Comparison of ENCODE assay signal across 25 cellular contexts in the genomic region with DNA sequence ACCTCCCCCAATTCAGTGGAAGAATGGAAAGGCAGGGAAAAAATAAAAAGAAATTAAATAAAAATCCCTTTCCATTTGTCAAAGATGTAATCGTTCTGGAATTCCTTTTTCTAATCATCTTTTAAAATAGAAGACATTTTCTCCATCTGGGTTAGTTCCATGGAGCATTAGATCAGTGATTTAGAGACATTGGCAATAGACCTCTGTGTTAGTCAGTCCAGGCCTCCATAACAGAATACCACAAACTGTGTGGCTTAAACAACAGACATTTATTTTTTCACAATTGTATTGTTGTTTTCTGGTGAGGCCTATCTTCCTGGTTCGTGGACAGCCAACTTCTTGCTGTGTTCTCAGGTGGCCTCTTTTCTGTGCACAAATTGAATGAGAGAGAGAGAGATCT.
"Had no signal": no experiment of that assay in that cellular context is flagged by ENCODE, and none has a peak within 500 bp of the region (broad histone marks: within the 10 kb centered on the region; RNA-seq: fewer than 3 reads in every experiment).

No MANE protein-coding gene starts in this region.

- H3K4me3 ChIP-seq: SK-N-MC had no signal

- DNase-seq: activated B cell treated with CpG ODN at 0.5 μM for 24 hours; activated CD4-positive, alpha-beta T cell treated with anti-CD3 and anti-CD28 coated beads for 1 hour; activated CD4-positive, alpha-beta T cell treated with anti-CD3 and anti-CD28 coated beads, Interleukin-2, amount 10 ng/mL, durations not matched to agents 24 days and 14 days; activated CD4-positive, alpha-beta T cell treated with anti-CD3 and anti-CD28 coated beads, Interleukin-2, amount 50 U/mL, for 48 hours; activated CD8-positive, alpha-beta memory T cell treated with anti-CD3 and anti-CD28 coated beads, Interleukin-2, amount 10 ng/mL, durations not matched to agents 7 days and 5 days; activated effector memory CD4-positive, alpha-beta T cell treated with Interleukin-2 at 50 U/mL for 16 hours; activated naive CD4-positive, alpha-beta T cell; activated T-cell treated with anti-CD3 and anti-CD28 coated beads, Interleukin-2, amount 50 U/mL, for 24 hours; amniotic stem cell; KG1; NCI-H1092; NCI-H1417; NCI-H1930; NCI-H2171 treated with DMSO at 0.1 percent for 48 hours; NCI-H226; NCI-H510A treated with DMSO at 0.1 percent for 48 hours; NCI-H69; PC-3; SIG-M5; T-cell; T-helper 2 cell; T1000 had no signal

- H3K27ac ChIP-seq: SK-N-MC had no signal

- FAIRE-seq: astrocyte, TTC549 had no signal

- ATAC-seq: activated CD8-positive, alpha-beta memory T cell treated with anti-CD3 and anti-CD28 coated beads, Interleukin-2, amount 10 ng/mL, durations not matched to agents 7 days and 5 days; PC-3; T-cell had no signal
